8 cellular contexts compared by ENCODE assay signal in genomic region chr4:149997881-149998421, GRCh38.
DNase-seq lines count a peak whose midpoint lies in the region; ATAC-seq, FAIRE-seq and TF ChIP-seq lines count a peak whose summit lies in the region.
"Had no signal": no experiment of that assay in that cellular context is flagged by ENCODE, and none has a peak within 500 bp of the region (broad histone marks: within the 10 kb centered on the region; RNA-seq: fewer than 3 reads in every experiment).

No MANE protein-coding gene starts in this region.

- H3K27ac Mint-ChIP-seq in astrocyte (ENCODE audit: unreplicated experiment), result peak overlapping the region; percentile 83

- H2BK12ac ChIP-seq in neuronal stem cell (ENCODE audit: low read length), result no peak overlapping the region

- no peak overlapping the region for H4K8ac ChIP-seq in neuronal stem cell (ENCODE audit: low read depth, low read length)

- no CpG with 5 or more reads among the region's 4 CpGs for whole genome bisulfite sequencing in neuronal stem cell (ENCODE audit: extremely low coverage in 2 of 2, insufficient read length in 2 of 2, insufficient replicate concordance in 1 of 2), 2 donors
- 25 to 30% methylated on average over 4 of the region's 4 CpGs for WGBS in esophagus squamous epithelium, 2 donors

- H3K4me3 ChIP-seq in astrocyte (ENCODE audit: insufficient read depth, low read depth, low read length) (no peak overlapping the region), neuronal stem cell (ENCODE audit: low read length in 2 of 2) (no peak overlapping the region), esophagus squamous epithelium (no peak overlapping the region)

- H3K18ac ChIP-seq in neuronal stem cell (ENCODE audit: low read length), result no peak overlapping the region

- H3K9me3 ChIP-seq in astrocyte (ENCODE audit: insufficient read depth, low read depth, low read length) (no peaks in the 10 kb centered on the region), neuronal stem cell (replicated peaks in 1 of 2; ENCODE audit: control insufficient read depth in 2 of 2, insufficient read depth in 1 of 2, low read depth in 1 of 2, low read length in 2 of 2) (no peaks in the 10 kb centered on the region), esophagus squamous epithelium (no peaks in the 10 kb centered on the region)

- peak overlapping the region; percentile 14 for H3K27ac ChIP-seq in astrocyte (ENCODE audit: low read depth, low read length)
- H3K27ac ChIP-seq in neuronal stem cell (replicated peaks; ENCODE audit: low read length), result no peak overlapping the region
- no peak overlapping the region for H3K27ac ChIP-seq in esophagus squamous epithelium

- TF ChIP-seq POLR2A in esophagus squamous epithelium (IDR thresholded peaks at IDR 0.05), result no peak

- FAIRE-seq in astrocyte (lab: Jason Lieb, UNC) (peak; percentile 82), GM19239 (lab: Jason Lieb, UNC) (no peak)

- H3K9me3 Mint-ChIP-seq in astrocyte (ENCODE audit: unreplicated experiment), result no peaks in the 10 kb centered on the region

- H3K4me2 ChIP-seq in astrocyte (ENCODE audit: low read length), result peak overlapping the region; percentile 46
- no peak overlapping the region for H3K4me2 ChIP-seq in neuronal stem cell (ENCODE audit: insufficient read depth, low read length, poor library complexity, severe bottlenecking)

- H3K4me1 ChIP-seq in astrocyte (ENCODE audit: insufficient read depth, low read length) (peaks cover 18% of the 10 kb centered on the region), neuronal stem cell (ENCODE audit: control insufficient read depth in 2 of 2, insufficient read depth in 1 of 2, low read depth in 1 of 2, low read length in 2 of 2) (peaks cover 0 to 4% of the 10 kb centered on the region in 2 donors), esophagus squamous epithelium (peaks cover 0 to 9% (median 0%) of the 10 kb centered on the region in 3 donors)

- peak; percentile 46 for ATAC-seq in GM18520 (IDR thresholded peaks at IDR 0.05; ENCODE audit: unreplicated experiment)
- ATAC-seq in HG03095 (IDR thresholded peaks at IDR 0.05; ENCODE audit: unreplicated experiment), result peak; percentile 61

- H3K4ac ChIP-seq in neuronal stem cell (ENCODE audit: low read length), result no peak overlapping the region

- no peak overlapping the region for H4K91ac ChIP-seq in neuronal stem cell (ENCODE audit: low read depth, low read length, poor library complexity)

- no peak overlapping the region for H2BK5ac ChIP-seq in neuronal stem cell (ENCODE audit: low read length)

- H2BK120ac ChIP-seq in neuronal stem cell (ENCODE audit: low read depth, low read length), result no peak overlapping the region

- no peak overlapping the region for H2AK5ac ChIP-seq in neuronal stem cell (ENCODE audit: low read depth, low read length)

- no peak overlapping the region for H3K14ac ChIP-seq in neuronal stem cell (ENCODE audit: low read length)

- no peaks in the 10 kb centered on the region for H3K79me2 ChIP-seq in astrocyte (ENCODE audit: insufficient read depth, low read length)

- no peaks in the 10 kb centered on the region for H3K27me3 ChIP-seq in astrocyte (ENCODE audit: insufficient read depth, low read length)
- H3K27me3 ChIP-seq in neuronal stem cell (ENCODE audit: control insufficient read depth in 3 of 3, insufficient read depth in 3 of 3, low read depth in 1 of 3, low read length in 3 of 3), result no peaks in the 10 kb centered on the region
- no peaks in the 10 kb centered on the region for H3K27me3 ChIP-seq in esophagus squamous epithelium

- H2AFZ ChIP-seq in astrocyte (ENCODE audit: low read depth, low read length) (peak overlapping the region; percentile 81), neuronal stem cell (ENCODE audit: low read length) (peak overlapping the region; percentile 69)

- H3K9ac ChIP-seq in astrocyte (ENCODE audit: low read length), result no peak overlapping the region
- no peak overlapping the region for H3K9ac ChIP-seq in neuronal stem cell (ENCODE audit: low read depth, low read length, poor library complexity)

- H3K79me1 ChIP-seq in neuronal stem cell (ENCODE audit: low read depth, low read length), result no peaks in the 10 kb centered on the region

- H3K23ac ChIP-seq in neuronal stem cell (ENCODE audit: low read depth, low read length, poor library complexity), result no peak overlapping the region

- H3K36me3 Mint-ChIP-seq in astrocyte (ENCODE audit: low read depth, unreplicated experiment), result no peaks in the 10 kb centered on the region

- no peak for TF ChIP-seq CTCF in astrocyte (IDR thresholded peaks at IDR 0.05; ENCODE audit: insufficient read depth, low read depth, low read length)
- TF ChIP-seq CTCF in esophagus squamous epithelium (IDR thresholded peaks at IDR 0.05), result no peak

- H4K20me1 ChIP-seq in astrocyte (ENCODE audit: insufficient read depth, low read length), result no peaks in the 10 kb centered on the region

- H3K36me3 ChIP-seq in astrocyte (ENCODE audit: insufficient read depth, low read length) (no peaks in the 10 kb centered on the region), neuronal stem cell (replicated peaks in 1 of 2; ENCODE audit: control insufficient read depth in 2 of 2, insufficient read depth in 2 of 2, low read length in 2 of 2) (no peaks in the 10 kb centered on the region), esophagus squamous epithelium (no peaks in the 10 kb centered on the region)

- H2BK15ac ChIP-seq in neuronal stem cell (ENCODE audit: low read length), result no peak overlapping the region

- peaks cover 31% of the 10 kb centered on the region for H3K4me1 Mint-ChIP-seq in astrocyte (ENCODE audit: low read depth, unreplicated experiment)

- no peak overlapping the region for H3K4me3 Mint-ChIP-seq in astrocyte (ENCODE audit: unreplicated experiment)

- DNase-seq in astrocyte (ENCODE audit: low read depth) (peak; percentile 59), neuronal stem cell (ENCODE audit: low spot score) (no peak), esophagus squamous epithelium (lab: John Stamatoyannopoulos, UW) (no peak), MV-4-11 (lab: John Stamatoyannopoulos, UW) (no peak), GM19239 (ENCODE audit: insufficient read length, low spot score) (no peak)
- DNase-seq: activated gamma-delta T cell treated with Interleukin-2 at 50 U/mL for 16 hours had no signal

- no peaks in the 10 kb centered on the region for H3K27me3 Mint-ChIP-seq in astrocyte (ENCODE audit: low read depth, unreplicated experiment)

- intact Hi-C loops in esophagus squamous epithelium (cut with DNase I), result no loop called here
